In genomic region chr1:47895436-47895835, GRCh38 we compare ENCODE assay signal across 1 cellular context.
TF ChIP-seq lines count a peak whose summit lies in the region.

No MANE protein-coding gene starts in this region.

TF ChIP-seq in GM23338, 12 proteins besides CTCF, POLR2A, EP300 and RAD21:
- no peak for TF ChIP-seq JUNB (IDR thresholded peaks at IDR 0.05; ENCODE audit: unreplicated experiment)
- TF ChIP-seq POLR2AphosphoS5 (IDR thresholded peaks at IDR 0.05; ENCODE audit: low read depth) = no peak
- TF ChIP-seq NANOG (IDR thresholded peaks at IDR 0.05; ENCODE audit: borderline replicate concordance) = no peak
- TF ChIP-seq ZNF462 (CRISPR knock-in tag; IDR thresholded peaks at IDR 0.05) = no peak
- TF ChIP-seq REST (IDR thresholded peaks at IDR 0.05; ENCODE audit: unreplicated experiment) = no peak
- TF ChIP-seq ETS1 (IDR thresholded peaks at IDR 0.05) = no peak
- no peak for TF ChIP-seq CREB1 (CRISPR knock-in tag; IDR thresholded peaks at IDR 0.05; ENCODE audit: low read depth)
- TF ChIP-seq STAT1 (IDR thresholded peaks at IDR 0.05; ENCODE audit: unreplicated experiment) = no peak
- no peak for TF ChIP-seq EZH2phosphoT487 (IDR thresholded peaks at IDR 0.05; ENCODE audit: unreplicated experiment)
- no peak for TF ChIP-seq ZNF114 (CRISPR knock-in tag; IDR thresholded peaks at IDR 0.05)
- no peak for TF ChIP-seq ZNF331 (CRISPR knock-in tag; IDR thresholded peaks at IDR 0.05; ENCODE audit: low read depth)
- no peak for TF ChIP-seq EZH2 (IDR thresholded peaks at IDR 0.05; ENCODE audit: low read depth, unreplicated experiment)
